In the genomic region with DNA sequence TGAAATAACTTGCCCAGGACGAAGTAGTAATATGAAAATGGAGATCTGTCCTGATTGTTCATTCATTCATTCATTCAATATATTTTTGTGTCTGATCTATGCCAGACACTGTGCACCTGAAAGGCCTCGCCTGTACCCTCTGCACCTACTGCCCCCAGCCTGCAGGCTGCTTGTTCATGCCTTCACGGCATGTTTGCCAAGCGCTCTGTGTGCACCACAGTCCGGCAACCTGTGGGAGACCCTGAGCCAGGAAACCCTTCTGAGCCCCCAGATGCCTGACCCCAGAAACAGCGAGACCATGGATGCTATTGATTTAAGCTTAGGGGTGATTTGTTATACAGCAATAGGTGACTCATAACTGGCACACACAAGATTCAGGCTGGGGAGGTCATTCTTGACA, we compare ENCODE assay signal across 21 cellular contexts.
"Had no signal": no experiment of that assay in that cellular context is flagged by ENCODE, and none has a peak within 500 bp of the region (broad histone marks: within the 10 kb centered on the region; RNA-seq: fewer than 3 reads in every experiment).

No MANE protein-coding gene starts in this region.

- H3K9me3 ChIP-seq: prostate gland had no signal

- H3K36me3 ChIP-seq: left lung, prostate gland, right atrium auricular region had no signal

- H3K4me3 ChIP-seq: left lung, prostate gland, right atrium auricular region had no signal

- ATAC-seq: activated CD8-positive, alpha-beta T cell treated with anti-CD3 and anti-CD28 coated beads for 36 hours; foreskin keratinocyte; left lung; stimulated activated naive CD8-positive, alpha-beta T cell treated with anti-CD3 and anti-CD28 coated beads, Interleukin-15, amount 100 ng/mL, for 72 hours had no signal

- H3K4me3 Mint-ChIP-seq: activated B cell treated with CpG ODN at 0.5 μM for 24 hours; activated CD4-positive, alpha-beta T cell treated with anti-CD3 and anti-CD28 coated beads, Interleukin-2, amount 10 ng/mL, durations not matched to agents 24 days and 14 days; activated CD8-positive, alpha-beta T cell treated with anti-CD3 and anti-CD28 coated beads for 36 hours; activated T-helper 1 cell treated with anti-CD3 and anti-CD28 coated beads, Interleukin-12 subunit alpha, Interleukin-12 subunit beta, Interleukin-2, Interleukin-4 antibody, amounts not matched to agents 30 ng/mL and 10 ng/mL and 1 ng/mL, durations not matched to agents 14 hours and 24 hours and 36 hours; nephron progenitor cell; stimulated activated naive CD8-positive, alpha-beta T cell treated with anti-CD3 and anti-CD28 coated beads, Interleukin-15, amount 100 ng/mL, for 72 hours had no signal

- H3K27ac ChIP-seq: foreskin keratinocyte, left lung, prostate gland, right atrium auricular region had no signal

- H3K4me1 ChIP-seq: left lung, prostate gland had no signal

- H3K36me3 Mint-ChIP-seq: brain had no signal

- H3K27ac Mint-ChIP-seq: activated B cell treated with CpG ODN at 0.5 μM for 24 hours; activated CD4-positive, alpha-beta T cell treated with anti-CD3 and anti-CD28 coated beads, Interleukin-2, amount 10 ng/mL, durations not matched to agents 24 days and 14 days; activated CD8-positive, alpha-beta T cell treated with anti-CD3 and anti-CD28 coated beads for 36 hours; activated T-helper 1 cell treated with anti-CD3 and anti-CD28 coated beads, Interleukin-12 subunit alpha, Interleukin-12 subunit beta, Interleukin-2, Interleukin-4 antibody, amounts not matched to agents 30 ng/mL and 10 ng/mL and 1 ng/mL, durations not matched to agents 14 hours and 24 hours and 36 hours; nephron progenitor cell; stimulated activated naive CD8-positive, alpha-beta T cell treated with anti-CD3 and anti-CD28 coated beads, Interleukin-15, amount 100 ng/mL, for 72 hours had no signal

- DNase-seq: activated B cell treated with CpG ODN at 0.5 μM for 24 hours; activated CD4-positive, alpha-beta T cell treated with anti-CD3 and anti-CD28 coated beads, Interleukin-2, amount 10 ng/mL, durations not matched to agents 24 days and 14 days; activated CD8-positive, alpha-beta T cell treated with anti-CD3 and anti-CD28 coated beads for 36 hours; activated naive CD4-positive, alpha-beta T cell; anterior cingulate cortex; central memory CD4-positive, alpha-beta T cell; foreskin keratinocyte; glutamatergic neuron; hippocampal formation; left lung; mammary epithelial cell; nephron progenitor cell; occipital lobe; stimulated activated naive CD8-positive, alpha-beta T cell treated with anti-CD3 and anti-CD28 coated beads, Interleukin-15, amount 100 ng/mL, for 72 hours; T-helper 1 cell; T-helper 9 cell; trophoblast cell had no signal

- H3K27me3 Mint-ChIP-seq: activated B cell treated with CpG ODN at 0.5 μM for 24 hours; activated CD8-positive, alpha-beta T cell treated with anti-CD3 and anti-CD28 coated beads for 36 hours; stimulated activated naive CD8-positive, alpha-beta T cell treated with anti-CD3 and anti-CD28 coated beads, Interleukin-15, amount 100 ng/mL, for 72 hours had no signal

- H3K27me3 ChIP-seq: left lung, right atrium auricular region had no signal
